In the genomic region with DNA sequence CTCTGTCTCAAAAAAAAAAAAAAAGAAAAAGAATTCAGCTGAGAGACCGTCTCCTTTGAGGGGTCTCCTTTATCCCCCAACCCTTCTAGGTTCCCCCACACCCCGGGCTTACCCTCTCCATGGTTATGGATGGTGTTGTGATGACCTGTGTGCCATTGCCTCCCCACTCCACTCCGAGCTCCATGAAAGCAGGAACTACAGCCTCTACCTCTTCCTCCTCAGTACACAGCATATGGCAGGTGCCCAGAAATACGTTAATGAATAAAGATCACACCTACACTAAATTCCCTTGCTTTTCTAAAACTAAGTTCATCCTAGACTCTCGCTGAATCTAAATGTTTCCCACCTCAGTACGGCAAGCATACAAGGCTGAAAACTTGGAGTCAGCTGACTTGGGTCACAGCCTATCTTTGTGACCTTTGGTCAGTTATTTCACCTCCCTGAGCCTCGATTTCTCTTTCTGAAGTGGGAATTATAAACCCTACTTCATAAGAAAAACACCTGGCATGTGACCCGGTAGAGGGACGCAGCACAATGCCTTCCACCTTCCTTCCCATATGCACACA, we compare ENCODE assay signal across 11 cellular contexts. TPM values are rescaled to one million over a fixed set of nuclear protein-coding genes. Genes with fewer than 3 reads are reported as not detected.
DNase-seq lines count a peak whose midpoint lies in the region; ATAC-seq, FAIRE-seq and TF ChIP-seq lines count a peak whose summit lies in the region.
"Had no signal": no experiment of that assay in that cellular context is flagged by ENCODE, and none has a peak within 500 bp of the region (broad histone marks: within the 10 kb centered on the region; RNA-seq: fewer than 3 reads in every experiment).

No MANE protein-coding gene starts in this region.

- peak overlapping the region; percentile 18 for H4K5ac ChIP-seq in IMR-90 (ENCODE audit: low read depth, low read length)

- peak overlapping the region; percentile 68 for H2AK9ac ChIP-seq in IMR-90 (replicated peaks; ENCODE audit: low read depth, low read length, poor library complexity)

- H3K27me3 ChIP-seq in IMR-90 (ENCODE audit: control insufficient read depth, insufficient read depth, low read length), result no peaks in the 10 kb centered on the region
- H3K27me3 ChIP-seq in GM12878 (replicated peaks in 1 of 2; ENCODE audit: control insufficient read depth in 2 of 2, insufficient read depth in 2 of 2, low read length in 1 of 2), result no peaks in the 10 kb centered on the region
- H3K27me3 ChIP-seq in liver (ENCODE audit: control insufficient read depth in 4 of 4, insufficient read depth in 4 of 4, low read length in 3 of 4), result no peaks in the 10 kb centered on the region
- no peaks in the 10 kb centered on the region for H3K27me3 ChIP-seq in stomach

- peak overlapping the region; percentile 34; the same call in 1 of the 2 replicates for H3K18ac ChIP-seq in IMR-90 (ENCODE audit: low read depth, low read length)

- no peak overlapping the region for H3K27ac ChIP-seq in IMR-90 (ENCODE audit: insufficient read depth, low read length)
- no peak overlapping the region for H3K27ac ChIP-seq in GM12878 (ENCODE audit: control insufficient read depth, insufficient read depth)
- H3K27ac ChIP-seq in liver (ENCODE audit: low read depth in 1 of 2, low read length in 2 of 2), result peak overlapping the region; percentile 62 to 83
- H3K27ac ChIP-seq in stomach, result peak overlapping the region in 3 of 5 donors; percentile 57 to 69 (median 65)

- peak overlapping the region; percentile 97 for H2BK120ac ChIP-seq in IMR-90 (ENCODE audit: low read depth, low read length)

- no peak for TF ChIP-seq EP300 in GM12878 (IDR thresholded peaks at IDR 0.05; ENCODE audit: borderline replicate concordance in 1 of 2, control insufficient read depth in 1 of 2, low read depth in 2 of 2, low read length in 2 of 2)
- TF ChIP-seq EP300 in stomach (IDR thresholded peaks at IDR 0.05), result no peak

- H3K23ac ChIP-seq in IMR-90 (ENCODE audit: low read depth, low read length), result 0 out of 2 replicates have a peak overlapping the region, but pooled peaks have one; percentile 12

- no peaks in the 10 kb centered on the region for H4K20me1 ChIP-seq in IMR-90 (ENCODE audit: insufficient read depth, low read length)
- no peaks in the 10 kb centered on the region for H4K20me1 ChIP-seq in GM12878 (ENCODE audit: control insufficient read depth, insufficient read depth)

- H3K9me3 Mint-ChIP-seq in activated naive CD4-positive, alpha-beta T cell treated with anti-CD3 and anti-CD28 coated beads, Interleukin-2, amount 10 ng/mL, durations not matched to agents 7 days and 5 days, result no peaks in the 10 kb centered on the region
- H3K9me3 Mint-ChIP-seq: activated CD4-positive, alpha-beta T cell treated with anti-CD3 and anti-CD28 coated beads, Interleukin-2, amount 10 ng/mL, durations not matched to agents 7 days and 5 days; mesothelial cell of epicardium had no signal

- no peak overlapping the region for H3K27ac Mint-ChIP-seq in activated naive CD4-positive, alpha-beta T cell treated with anti-CD3 and anti-CD28 coated beads, Interleukin-2, amount 10 ng/mL, durations not matched to agents 7 days and 5 days
- H3K27ac Mint-ChIP-seq: activated CD4-positive, alpha-beta T cell treated with anti-CD3 and anti-CD28 coated beads, Interleukin-2, amount 10 ng/mL, durations not matched to agents 7 days and 5 days; mesothelial cell of epicardium had no signal

- H2BK15ac ChIP-seq in IMR-90 (ENCODE audit: low read depth, low read length), result peak overlapping the region; percentile 4; the same call in 1 of the 3 replicates

- RAD21 ChIA-PET in GM12878 (lab: Charles Lee; ENCODE audit: unreplicated experiment), result interaction anchor here (1.0 to 3.7 kb wide), 17 partner anchors 15 to 470 kb away, joined by 3 to 65 read pairs (median 5); a partner anchor contains a TSS

- H4K8ac ChIP-seq in IMR-90 (ENCODE audit: low read depth in 2 of 2, low read length in 2 of 2), result peak overlapping the region in 1 of 2 experiments; percentile 90; a peak in 3 of 4 replicates

- H3K4ac ChIP-seq in IMR-90 (ENCODE audit: low read depth, low read length), result peak overlapping the region; percentile 78

- H3K14ac ChIP-seq in IMR-90 (replicated peaks; ENCODE audit: low read depth, low read length), result peak overlapping the region; percentile 16

- peaks cover 30% of the 10 kb centered on the region for H3K27me3 Mint-ChIP-seq in activated naive CD4-positive, alpha-beta T cell treated with anti-CD3 and anti-CD28 coated beads, Interleukin-2, amount 10 ng/mL, durations not matched to agents 7 days and 5 days

- H3K4me1 ChIP-seq in IMR-90 (ENCODE audit: control insufficient read depth, insufficient read depth, low read length), result peaks cover 12% of the 10 kb centered on the region
- H3K4me1 ChIP-seq in GM12878 (ENCODE audit: control insufficient read depth, insufficient read depth, low read length), result no peaks in the 10 kb centered on the region
- H3K4me1 ChIP-seq in liver (ENCODE audit: control insufficient read depth in 4 of 4, insufficient read depth in 4 of 4, low read length in 3 of 4), result peaks cover 2 to 23% (median 17%) of the 10 kb centered on the region in 4 donors
- peaks cover 16 to 29% (median 20%) of the 10 kb centered on the region in 4 donors for H3K4me1 ChIP-seq in stomach
- H3K4me1 ChIP-seq: HAP-1 had no signal

- no peak overlapping the region for H3K56ac ChIP-seq in IMR-90 (ENCODE audit: extremely low read depth, insufficient read depth, low read length)

- POLR2A ChIA-PET in IMR-90 (lab: Charles Lee; ENCODE audit: unreplicated experiment), result no interaction called here
- POLR2A ChIA-PET in GM12878 (lab: Charles Lee), result interaction anchor here (1.3 to 1.8 kb wide), 2 partner anchors 307 to 308 kb away, joined by 3 to 9 read pairs; no protein-coding TSS in a partner anchor

- H3K4me2 ChIP-seq in IMR-90 (ENCODE audit: low read depth, low read length) (no peak overlapping the region), GM12878 (ENCODE audit: control insufficient read depth, insufficient read depth) (no peak overlapping the region)

- H3K36me3 ChIP-seq in IMR-90 (ENCODE audit: control insufficient read depth, insufficient read depth, low read length) (no peaks in the 10 kb centered on the region), GM12878 (ENCODE audit: control insufficient read depth in 2 of 2, insufficient read depth in 2 of 2, low read length in 1 of 2) (no peaks in the 10 kb centered on the region), liver (ENCODE audit: control insufficient read depth in 4 of 4, insufficient read depth in 3 of 4, low read depth in 1 of 4, low read length in 3 of 4) (no peaks in the 10 kb centered on the region), stomach (no peaks in the 10 kb centered on the region)
- H3K36me3 ChIP-seq: HAP-1 had no signal

- H3K4me3 ChIP-seq in IMR-90 (ENCODE audit: insufficient read depth, low read depth, low read length), result no peak overlapping the region
- H3K4me3 ChIP-seq in GM12878, result no peak overlapping the region
- H3K4me3 ChIP-seq in liver (ENCODE audit: low read depth in 1 of 3, low read length in 3 of 3), result peak overlapping the region; percentile 41 to 75 (median 42)
- peak overlapping the region; percentile 7 to 22 (median 18) for H3K4me3 ChIP-seq in stomach
- H3K4me3 ChIP-seq: HAP-1 had no signal

- TF ChIP-seq POLR2A in IMR-90 (IDR thresholded peaks at IDR 0.05; ENCODE audit: low read depth, low read length), result no peak
- TF ChIP-seq POLR2A in GM12878 (IDR thresholded peaks at IDR 0.05; ENCODE audit: low read depth, low read length), result no peak
- no peak for TF ChIP-seq POLR2A in stomach (IDR thresholded peaks at IDR 0.05)

- peak overlapping the region; percentile 6 for H2BK5ac ChIP-seq in IMR-90 (ENCODE audit: low read depth, low read length, poor library complexity, severe bottlenecking)

- H3K9me3 ChIP-seq in IMR-90 (ENCODE audit: control insufficient read depth, insufficient read depth, low read length), result no peaks in the 10 kb centered on the region
- H3K9me3 ChIP-seq in GM12878 (replicated peaks; ENCODE audit: control insufficient read depth, insufficient read depth, low read length), result no peaks in the 10 kb centered on the region
- no peaks in the 10 kb centered on the region for H3K9me3 ChIP-seq in liver (ENCODE audit: control insufficient read depth in 4 of 4, low read length in 3 of 4)
- H3K9me3 ChIP-seq in stomach, result no peaks in the 10 kb centered on the region
- H3K9me3 ChIP-seq: HAP-1 had no signal

- 75% methylated on average over 3 of the region's 9 CpGs; no CpG with 5 or more reads in 1 of the 2 experiments for WGBS in IMR-90 (ENCODE audit: extremely low coverage in 2 of 2, insufficient read length in 1 of 2), 2 experiments
- 38% methylated on average over 8 of the region's 9 CpGs for WGBS in GM12878 (ENCODE audit: insufficient coverage, insufficient replicate concordance, low lambda C conversion rate, missing lambda C conversion rate)
- 22% methylated on average over 9 of the region's 9 CpGs for WGBS in liver
- WGBS in stomach, 5 donors, result 25 to 39% (median 33%) methylated on average over 9 of the region's 9 CpGs

- H3K4me1 Mint-ChIP-seq in activated naive CD4-positive, alpha-beta T cell treated with anti-CD3 and anti-CD28 coated beads, Interleukin-2, amount 10 ng/mL, durations not matched to agents 7 days and 5 days, result no peaks in the 10 kb centered on the region
- H3K4me1 Mint-ChIP-seq: activated CD4-positive, alpha-beta T cell treated with anti-CD3 and anti-CD28 coated beads, Interleukin-2, amount 10 ng/mL, durations not matched to agents 7 days and 5 days; mesothelial cell of epicardium had no signal

- in situ Hi-C loops in IMR-90 (cut with MboI; ENCODE audit: low sequenced_read_pairs) (loop anchor here (5.0 kb wide), 1 partner anchor 400 kb away; no protein-coding TSS in a partner anchor), GM12878 (cut with MboI) (loop anchor here (5.0 to 10.0 kb wide), 2 partner anchors 285 to 307 kb away; no protein-coding TSS in a partner anchor)

- BruUV-seq in IMR-90 (replicated peaks; lab: Mats Ljungman, UMichigan) (no TSS peak), GM12878 (replicated peaks; lab: Mats Ljungman, UMichigan) (no TSS peak)

- ATAC-seq in IMR-90 (ENCODE audit: low read depth) (no peak), GM12878 (no peak)

- H3K9me1 ChIP-seq in IMR-90 (ENCODE audit: insufficient read depth, low read length), result 0 out of 2 replicates have a peak, but pooled peaks cover 6% of the 10 kb centered on the region

- DNase-seq in IMR-90 (no peak), GM12878 (ENCODE audit: low read depth, low spot score) (no peak), stomach (no peak), T-helper 2 cell (no peak)
- no peak for DNase-seq in activated naive CD4-positive, alpha-beta T cell treated with anti-CD3 and anti-CD28 coated beads, Interleukin-2, amount 10 ng/mL, durations not matched to agents 7 days and 5 days
- no peak for DNase-seq in activated effector memory CD4-positive, alpha-beta T cell treated with Interleukin-2 at 50 U/mL for 16 hours
- DNase-seq: cortex of kidney had no signal

- TF ChIP-seq CTCF in IMR-90 (conservative IDR thresholded peaks at IDR 0.05; ENCODE audit: low read depth, low read length) (no peak), GM12878 (IDR thresholded peaks at IDR 0.05 in 2 of 3, conservative IDR thresholded peaks at IDR 0.05 in 1 of 3; ENCODE audit: control insufficient read depth in 2 of 3, extremely low read depth in 1 of 3, insufficient read depth in 1 of 3, low read depth in 3 of 3, low read length in 3 of 3) (no peak), liver (IDR thresholded peaks at IDR 0.05; ENCODE audit: low read depth, low read length, missing input control) (no peak), stomach (IDR thresholded peaks at IDR 0.05) (no peak)

- H4K91ac ChIP-seq in IMR-90 (ENCODE audit: insufficient read depth, low read depth, low read length), result peak overlapping the region; percentile 61

- dilution Hi-C loops in IMR-90 (cut with HindIII; ENCODE audit: low sequenced_read_pairs, unreplicated experiment), result no loop called here

- no peak for FAIRE-seq in GM12878 (lab: Jason Lieb, UNC)

- peak overlapping the region; percentile 88 for H2AFZ ChIP-seq in IMR-90 (replicated peaks; ENCODE audit: low read length, poor library complexity)
- no peak overlapping the region for H2AFZ ChIP-seq in GM12878 (ENCODE audit: control insufficient read depth, low read depth, low read length)

- H2AK5ac ChIP-seq in IMR-90 (ENCODE audit: low read depth, low read length), result peak overlapping the region; percentile 97

- peak overlapping the region; percentile 88; the same call in 1 of the 2 replicates for H2BK20ac ChIP-seq in IMR-90 (ENCODE audit: low read depth, low read length)

- CTCF ChIA-PET in IMR-90 (lab: Yijun Ruan, JAX), result interaction anchor here (0.7 to 3.0 kb wide), 11 partner anchors 107 to 453 kb away, joined by 3 to 21 read pairs (median 3); no protein-coding TSS in a partner anchor
- CTCF ChIA-PET in GM12878 (lab: Yijun Ruan, JAX), result interaction anchor here (0.6 to 5.6 kb wide), 50 partner anchors 8 to 453 kb away, joined by 3 to 85 read pairs (median 4); a partner anchor contains a TSS
- CTCF ChIA-PET in activated naive CD4-positive, alpha-beta T cell treated with anti-CD3 and anti-CD28 coated beads, Interleukin-2, amount 10 ng/mL, durations not matched to agents 7 days and 5 days (lab: Charles Lee), result interaction anchor here (0.6 to 3.5 kb wide), 16 partner anchors 8 to 453 kb away, joined by 3 to 33 read pairs (median 6); no protein-coding TSS in a partner anchor

- H3K36me3 Mint-ChIP-seq in activated naive CD4-positive, alpha-beta T cell treated with anti-CD3 and anti-CD28 coated beads, Interleukin-2, amount 10 ng/mL, durations not matched to agents 7 days and 5 days, result no peaks in the 10 kb centered on the region
- H3K36me3 Mint-ChIP-seq: mesothelial cell of epicardium had no signal

- TF ChIP-seq RAD21 in IMR-90 (IDR thresholded peaks at IDR 0.05; ENCODE audit: low read length) (no peak), GM12878 (IDR thresholded peaks at IDR 0.05; ENCODE audit: insufficient read depth, low read depth, low read length) (no peak), liver (IDR thresholded peaks at IDR 0.05) (no peak)

- intact Hi-C loops in IMR-90 (cut with micrococcal nuclease), result loop anchor here (1.0 to 2.0 kb wide), 5 partner anchors 145 to 453 kb away; no protein-coding TSS in a partner anchor
- intact Hi-C loops in GM12878 (cut with micrococcal nuclease; ENCODE audit: unreplicated experiment), result loop anchor here (1.0 to 10.0 kb wide), 5 partner anchors 157 to 455 kb away; no protein-coding TSS in a partner anchor
- intact Hi-C loops in stomach (cut with DNase I; ENCODE audit: low total_unique reads), result loop anchor here (5.0 to 10.0 kb wide), 2 partner anchors 285 to 407 kb away; no protein-coding TSS in a partner anchor

- no peak overlapping the region for H3K9ac ChIP-seq in IMR-90 (ENCODE audit: low read depth, low read length)
- H3K9ac ChIP-seq in GM12878 (ENCODE audit: control insufficient read depth, insufficient read depth, low read length), result no peak overlapping the region
- peak overlapping the region in 1 of 2 donors; percentile 60 for H3K9ac ChIP-seq in liver (ENCODE audit: low read depth in 1 of 2, low read length in 2 of 2)

- H3K79me2 ChIP-seq in GM12878 (ENCODE audit: control insufficient read depth, insufficient read depth, low read length), result no peaks in the 10 kb centered on the region

- SMC1A ChIA-PET in GM12878 (lab: Charles Lee; ENCODE audit: uncharacterized antibody, unreplicated experiment), result interaction anchor here (0.7 to 5.1 kb wide), 17 partner anchors 11 to 406 kb away, joined by 3 to 78 read pairs (median 4); a partner anchor contains a TSS

- no peaks in the 10 kb centered on the region for H3K79me1 ChIP-seq in IMR-90 (ENCODE audit: low read depth in 1 of 2, low read length in 2 of 2)

- H3K4me3 Mint-ChIP-seq in activated naive CD4-positive, alpha-beta T cell treated with anti-CD3 and anti-CD28 coated beads, Interleukin-2, amount 10 ng/mL, durations not matched to agents 7 days and 5 days, result no peak overlapping the region
- H3K4me3 Mint-ChIP-seq: activated CD4-positive, alpha-beta T cell treated with anti-CD3 and anti-CD28 coated beads, Interleukin-2, amount 10 ng/mL, durations not matched to agents 7 days and 5 days; mesothelial cell of epicardium had no signal

RNA-seq across cellular contexts. Expression of a gene that starts 17.1 kb away (rescaled TPM):
- total RNA-seq in IMR-90 (2012; rRNA removed) (123 and 141 TPM in 2 replicates), GM12878 (2014; rRNA removed) (41.7 and 41.9 TPM in 2 replicates), GM12878 (2014; rRNA removed; fragmentation: Illumina TruSeq; extraction: Trizol) (29.3 and 32.8 TPM in 2 replicates), GM12878 (2021) (25.6 and 31.2 TPM in 2 replicates), liver (10 to 100 TPM; 15.4 to 24.9 TPM), stomach (10 to 100 TPM; 22.8 to 61.4 (median 38.4) TPM)
- polyA plus RNA-seq in IMR-90 (2012; rRNA removed) (95.3 and 115 TPM in 2 replicates), GM12878 (2011; rRNA removed) (25.1 and 30.0 TPM in 2 replicates), GM12878 (2014; fragmentation: Illumina TruSeq; extraction: Trizol) (30.0 and 33.3 TPM in 2 replicates), GM12878 (2014; fragmentation: Nextera tagmentation; extraction: Ambion mirVana) (10 to 100 TPM in 1 of 2 experiments, 1 to 10 TPM in 1; 6.3 to 15.9 TPM), GM12878 (2014; rRNA removed) (35.3 and 42.3 TPM in 2 replicates), GM12878 (2016; fragmentation: Nextera tagmentation; extraction: Ambion mirVana) (10 to 100 TPM; 35.7 to 39.9 TPM), liver (10 to 100 TPM; 30.3 to 50.6 TPM), stomach (10 to 100 TPM; 52.1 to 57.3 (median 56.0) TPM)
- polyA plus RNA-seq in IMR-90 (2012; cell fraction: cytosol; rRNA removed), result 87.6 and 167 TPM in 2 replicates
- 24.9 and 50.0 TPM in 2 replicates for polyA plus RNA-seq in IMR-90 (2012; cell fraction: nucleus; rRNA removed; ENCODE audit: low replicate concordance)
- 0.98 and 2.9 TPM in 2 replicates for total RNA-seq in GM12878 (2013; cell fraction: nucleolus; rRNA removed)
- 14.7 TPM for polyA plus RNA-seq in GM12878 (2011; ENCODE audit: low read depth)
- 37.4 and 43.0 TPM in 2 replicates for polyA plus RNA-seq in GM12878 (2011; cell fraction: cytosol; rRNA removed)
- 14.0 and 14.7 TPM in 2 replicates for polyA plus RNA-seq in GM12878 (2011; cell fraction: nucleus; rRNA removed)
- polyA plus RNA-seq in GM12878 (2012), result 17.1 and 18.1 TPM in 2 replicates
- polyA minus RNA-seq in GM12878 (2011; rRNA and poly(A)+ RNA removed), result 22.5 and 23.1 TPM in 2 replicates
- 12.0 and 13.2 TPM in 2 replicates for polyA minus RNA-seq in GM12878 (2011; cell fraction: cytosol; rRNA and poly(A)+ RNA removed)
- 3.1 and 3.4 TPM in 2 replicates for polyA minus RNA-seq in GM12878 (2011; cell fraction: nucleus; rRNA and poly(A)+ RNA removed)

RNA-seq across cellular contexts. Expression of a gene that starts 59.6 kb away (rescaled TPM):
- total RNA-seq in IMR-90 (2012; rRNA removed), result 29.9 and 53.3 TPM in 2 replicates
- polyA plus RNA-seq in IMR-90 (2012; rRNA removed), result 24.4 and 32.4 TPM in 2 replicates
- 2.2 and 4.9 TPM in 2 replicates for polyA plus RNA-seq in IMR-90 (2012; cell fraction: cytosol; rRNA removed)
- polyA plus RNA-seq in IMR-90 (2012; cell fraction: nucleus; rRNA removed; ENCODE audit: low replicate concordance), result 5.3 and 43.5 TPM in 2 replicates
- 90.8 and 99.2 TPM in 2 replicates for total RNA-seq in GM12878 (2013; cell fraction: nucleolus; rRNA removed)
- total RNA-seq in GM12878 (2014; rRNA removed), result 47.4 and 65.7 TPM in 2 replicates
- 69.4 and 69.9 TPM in 2 replicates for total RNA-seq in GM12878 (2014; rRNA removed; fragmentation: Illumina TruSeq; extraction: Trizol)
- 90.8 and 91.7 TPM in 2 replicates for total RNA-seq in GM12878 (2021)
- 32.8 TPM for polyA plus RNA-seq in GM12878 (2011; ENCODE audit: low read depth)
- polyA plus RNA-seq in GM12878 (2011; rRNA removed), result 76.6 and 130 TPM in 2 replicates
- 13.8 and 16.0 TPM in 2 replicates for polyA plus RNA-seq in GM12878 (2011; cell fraction: cytosol; rRNA removed)
- polyA plus RNA-seq in GM12878 (2011; cell fraction: nucleus; rRNA removed), result 40.8 and 55.5 TPM in 2 replicates
- polyA plus RNA-seq in GM12878 (2012), result 53.1 and 54.7 TPM in 2 replicates
- polyA plus RNA-seq in GM12878 (2014; fragmentation: Illumina TruSeq; extraction: Trizol), result 59.3 and 69.8 TPM in 2 replicates
- 100 to 1,000 TPM; 134 to 137 TPM for polyA plus RNA-seq in GM12878 (2014; fragmentation: Nextera tagmentation; extraction: Ambion mirVana)
- 59.8 and 70.2 TPM in 2 replicates for polyA plus RNA-seq in GM12878 (2014; rRNA removed)
- 100 to 1,000 TPM; 136 to 138 TPM for polyA plus RNA-seq in GM12878 (2016; fragmentation: Nextera tagmentation; extraction: Ambion mirVana)
- polyA minus RNA-seq in GM12878 (2011; rRNA and poly(A)+ RNA removed), result 12.7 and 20.3 TPM in 2 replicates
- 11.1 and 17.2 TPM in 2 replicates for polyA minus RNA-seq in GM12878 (2011; cell fraction: cytosol; rRNA and poly(A)+ RNA removed)
- polyA minus RNA-seq in GM12878 (2011; cell fraction: nucleus; rRNA and poly(A)+ RNA removed), result 8.8 and 15.8 TPM in 2 replicates
- total RNA-seq in liver, result 10 to 100 TPM; 15.1 to 20.6 TPM
- polyA plus RNA-seq in liver, result 10 to 100 TPM; 12.0 to 20.0 TPM
- 10 to 100 TPM in 4 of 5 donors, 1 to 10 TPM in 1; 4.1 to 61.3 (median 35.3) TPM for total RNA-seq in stomach
- 10 to 100 TPM; 24.2 to 49.6 (median 30.9) TPM for polyA plus RNA-seq in stomach

Comparison
In these comparisons a context has a peak if more than half of its experiments do, and no peak if none do; other contexts are left out.
1. H3K27ac ChIP-seq: peak in liver (2 of 2) and stomach (3 of 5); none in IMR-90 (single experiment) and GM12878 (single experiment).
2. H3K4me3 ChIP-seq: peak in liver (3 of 3) and stomach (4 of 4); none in IMR-90 (single experiment) and GM12878 (single experiment).